8 cellular contexts compared by ENCODE assay signal in genomic region chr6:149864578-149865535, GRCh38. TPM values are rescaled to one million over a fixed set of nuclear protein-coding genes. Genes with fewer than 3 reads are reported as not detected.
A peak's percentile ranks its signal among the peaks of the same experiment; 100 is the strongest.
DNase-seq lines count a peak whose midpoint lies in the region; ATAC-seq, FAIRE-seq and TF ChIP-seq lines count a peak whose summit lies in the region.

No MANE protein-coding gene starts in this region.

- TF ChIP-seq CTCF in GM10266 (IDR thresholded peaks at IDR 0.05; ENCODE audit: control insufficient read depth, insufficient read depth, low read depth, missing control alignments): peak; percentile 65
- peak; percentile 59 for TF ChIP-seq CTCF in coronary artery (IDR thresholded peaks at IDR 0.05)
- TF ChIP-seq CTCF in stomach (IDR thresholded peaks at IDR 0.05): peak in 5 of 7 experiments; percentile 30 to 62 (median 47)

- peak; percentile 18 for ATAC-seq in left lobe of liver

- H3K4me1 ChIP-seq in stomach: peaks cover 27 to 49% (median 43%) of the 10 kb centered on the region in 4 donors

- intact Hi-C loops in stomach (cut with DNase I; ENCODE audit: low total_unique reads): no loop called here

- TF ChIP-seq POLR2A in stomach (IDR thresholded peaks at IDR 0.05): no peak

- WGBS in stomach, 5 donors: 13 to 17% (median 15%) methylated on average over 19 to 23 of the region's 23 CpGs

- TF ChIP-seq EP300 in stomach (IDR thresholded peaks at IDR 0.05): no peak

- H3K4me3 ChIP-seq in coronary artery (peak overlapping the region; percentile 90), stomach (peak overlapping the region; percentile 78 to 87 (median 84))

- H3K27me3 ChIP-seq in stomach: no peaks in the 10 kb centered on the region

- no peaks in the 10 kb centered on the region for H3K36me3 ChIP-seq in stomach

- peak; percentile 76 for FAIRE-seq in A204.1 (lab: Jason Lieb, UNC)

- H3K9me3 ChIP-seq in stomach: no peaks in the 10 kb centered on the region

- DNase-seq in GM10266 (ENCODE audit: extremely low spot score) (peak; percentile 81), NCI-H1105 treated with DMSO at 0.1 percent for 48 hours (lab: John Stamatoyannopoulos, UW) (peak; percentile 84), T follicular helper cell (ENCODE audit: low read depth) (peak; percentile 14), coronary artery (ENCODE audit: low spot score) (no peak), left lobe of liver (ENCODE audit: low spot score) (no peak), stomach (peak; percentile 41)
- no peak for DNase-seq in effector CD8-positive, alpha-beta T cell (lab: John Stamatoyannopoulos, UW)

- H3K27ac ChIP-seq in coronary artery (peak overlapping the region; percentile 89 to 99), stomach (peak overlapping the region; percentile 94 to 99 (median 97))

RNA-seq across cellular contexts. Expression of gene LRP11, which starts 0.7 kb away (rescaled TPM):
- total RNA-seq in left lobe of liver: 11.1 TPM
- total RNA-seq in stomach: 10 to 100 TPM in 3 of 5 donors, 1 to 10 TPM in 2; 1.8 to 80.8 (median 23.9) TPM
- 10 to 100 TPM in 1 of 3 donors, 1 to 10 TPM in 2; 2.0 to 18.1 (median 7.4) TPM for polyA plus RNA-seq in stomach

RNA-seq across cellular contexts. Expression of gene RAET1E, which starts 33.1 kb away (rescaled TPM):
- total RNA-seq in left lobe of liver (not detected), stomach (not detected)
- 1 to 10 TPM in 1 of 3 donors, under 1 TPM in 1, not detected in 1; 0.19 to 2.6 TPM for polyA plus RNA-seq in stomach

RNA-seq across cellular contexts. Expression of gene RAET1G, which starts 58.1 kb away (rescaled TPM):
- not detected for total RNA-seq in left lobe of liver
- total RNA-seq in stomach: under 1 TPM in 1 of 5 donors, not detected in 4; 0.89 TPM
- polyA plus RNA-seq in stomach: 1 to 10 TPM in 1 of 3 donors, not detected in 2; 3.1 TPM

Comparison
In these comparisons a context has a peak if more than half of its experiments do, and no peak if none do; other contexts are left out.
1. DNase-seq: peak in GM10266 (single experiment), NCI-H1105 treated with DMSO at 0.1 percent for 48 hours (single experiment), T follicular helper cell (single experiment) and stomach (single experiment); none in coronary artery (single experiment), left lobe of liver (single experiment) and effector CD8-positive, alpha-beta T cell (single experiment).
2. Peak in every context shown above with its lines, with median percentiles within 50 percentile points of each other: CTCF ChIP-seq.